In the genomic region with DNA sequence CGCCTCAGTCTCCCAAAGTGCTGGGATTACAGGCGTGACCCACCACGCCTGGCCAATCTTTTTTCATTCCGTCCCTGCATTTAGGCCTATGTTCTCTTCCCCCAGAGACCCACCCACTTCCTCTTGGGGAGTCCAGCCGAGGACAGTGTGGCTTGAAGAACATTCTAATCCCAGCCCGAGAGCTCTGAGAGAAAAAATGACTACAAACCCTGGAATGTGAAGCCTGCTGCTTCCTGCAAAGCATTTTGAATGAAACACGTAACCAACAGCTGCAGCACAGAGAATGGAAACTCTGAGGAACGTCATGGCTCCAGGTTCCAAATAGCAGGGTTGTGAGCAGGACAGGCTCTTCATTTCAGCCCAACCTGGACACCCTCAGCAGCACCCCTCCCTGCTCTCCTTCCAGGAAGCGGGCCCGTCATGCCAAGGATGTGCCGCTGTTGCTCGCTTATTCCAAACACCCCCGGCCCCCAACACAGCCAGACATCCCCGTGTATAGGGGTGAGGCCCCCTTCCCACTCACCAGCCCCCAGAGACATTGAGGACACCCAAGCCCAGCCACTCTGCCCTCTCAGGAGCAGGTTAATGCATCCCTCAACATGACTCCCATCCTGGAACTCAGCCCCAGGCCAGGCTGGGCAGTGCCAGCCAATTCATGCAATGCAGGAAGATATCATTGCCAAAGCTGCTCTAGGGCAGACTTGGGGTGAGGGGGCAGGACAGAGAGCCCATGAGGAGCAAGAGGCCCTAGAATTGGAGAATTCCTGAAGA, we compare ENCODE assay signal across 9 cellular contexts.
DNase-seq lines count a peak whose midpoint lies in the region; TF ChIP-seq lines count a peak whose summit lies in the region.
"Had no signal": no experiment of that assay in that cellular context is flagged by ENCODE, and none has a peak within 500 bp of the region (broad histone marks: within the 10 kb centered on the region; RNA-seq: fewer than 3 reads in every experiment).

No MANE protein-coding gene starts in this region.

- H3K27ac Mint-ChIP-seq in nephron = peak overlapping the region; percentile 96 to 99 (median 99)
- H3K27ac Mint-ChIP-seq: CD4-positive, CD25-positive, alpha-beta regulatory T cell had no signal

- peaks cover 14% of the 10 kb centered on the region for H3K9me3 Mint-ChIP-seq in nephron

- peaks cover 6% of the 10 kb centered on the region for H3K27me3 Mint-ChIP-seq in nephron (ENCODE audit: low read depth)
- H3K27me3 Mint-ChIP-seq: CD4-positive, CD25-positive, alpha-beta regulatory T cell had no signal

- H3K4me1 Mint-ChIP-seq in nephron = peaks cover 67% of the 10 kb centered on the region

- DNase-seq in ACHN = peak; percentile 99
- DNase-seq in RKO (ENCODE audit: low spot score) = peak; percentile 52
- peak; percentile 99 for DNase-seq in fibroblast of gingiva (ENCODE audit: low read depth)
- DNase-seq in HuH-7 (ENCODE audit: low spot score) = no peak
- DNase-seq in DMS79 treated with DMSO at 0.1 percent for 48 hours (lab: John Stamatoyannopoulos, UW) = no peak
- no peak for DNase-seq in NCI-H345 (lab: John Stamatoyannopoulos, UW)
- no peak for DNase-seq in NCI-H187 treated with DMSO at 0.1 percent for 48 hours (lab: John Stamatoyannopoulos, UW)
- DNase-seq: CD4-positive, CD25-positive, alpha-beta regulatory T cell had no signal

- TF ChIP-seq CTCF in nephron (IDR thresholded peaks at IDR 0.05; ENCODE audit: unreplicated experiment in 3 of 3) = no peak

- in situ Hi-C loops in ACHN (cut with HindIII; ENCODE audit: low pct_ligation_motif_present, low pct_unique_long_range_greater_than_20kb, low sequenced_read_pairs) = no loop called here

- peaks cover 7% of the 10 kb centered on the region for H3K36me3 Mint-ChIP-seq in nephron (ENCODE audit: low read depth)
- H3K36me3 Mint-ChIP-seq: CD4-positive, CD25-positive, alpha-beta regulatory T cell had no signal

- H3K4me3 Mint-ChIP-seq in nephron = peak overlapping the region in 2 of 3 experiments; percentile 7 to 68
- H3K4me3 Mint-ChIP-seq: CD4-positive, CD25-positive, alpha-beta regulatory T cell had no signal

Comparison
In these comparisons a context has a peak if more than half of its experiments do, and no peak if none do; other contexts are left out.
1. DNase-seq: peak in ACHN (single experiment), RKO (single experiment) and fibroblast of gingiva (single experiment); none in HuH-7 (single experiment), DMS79 treated with DMSO at 0.1 percent for 48 hours (single experiment), NCI-H345 (single experiment) and NCI-H187 treated with DMSO at 0.1 percent for 48 hours (single experiment).